In the genomic region with DNA sequence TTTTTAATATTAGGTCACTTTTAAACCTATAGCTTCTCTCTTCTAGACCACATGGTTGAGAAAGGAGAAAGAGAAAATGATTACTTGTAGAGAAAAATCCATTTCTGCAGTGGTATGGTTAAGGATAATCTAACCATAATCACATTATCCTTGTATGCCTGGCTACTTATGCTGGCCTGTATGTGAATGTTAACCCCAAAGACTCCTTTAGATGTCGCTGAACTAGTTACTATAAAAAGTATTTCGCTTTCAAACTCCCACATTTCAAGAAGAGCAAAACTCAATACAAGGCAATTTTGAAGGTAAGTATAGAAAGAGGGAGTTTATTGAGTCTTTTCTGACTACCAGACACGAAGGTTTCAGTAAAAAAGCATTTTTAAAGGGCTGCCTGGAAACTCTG, we compare ENCODE assay signal across 12 cellular contexts. TPM values are rescaled to one million over a fixed set of nuclear protein-coding genes. Genes with fewer than 3 reads are reported as not detected.
DNase-seq lines count a peak whose midpoint lies in the region; ATAC-seq, FAIRE-seq and TF ChIP-seq lines count a peak whose summit lies in the region.
"Had no signal": no experiment of that assay in that cellular context is flagged by ENCODE, and none has a peak within 500 bp of the region (broad histone marks: within the 10 kb centered on the region; RNA-seq: fewer than 3 reads in every experiment).

No MANE protein-coding gene starts in this region.

- H2BK12ac ChIP-seq in mesenchymal stem cell (ENCODE audit: low read length in 2 of 2) = no peak overlapping the region

- POLR2A ChIA-PET in AG04450 (lab: Yijun Ruan, JAX) = no interaction called here

- H4K91ac ChIP-seq in mesenchymal stem cell (ENCODE audit: low read length) = no peak overlapping the region

- H3K27ac ChIP-seq in AG04450 (ENCODE audit: low read depth, low read length) (no peak overlapping the region), mesenchymal stem cell (ENCODE audit: low read length, poor library complexity, severe bottlenecking) (no peak overlapping the region)
- H3K27ac ChIP-seq: Peyer's patch had no signal

- peak overlapping the region; percentile 93 for H3K4me3 Mint-ChIP-seq in activated T-helper 17 cell treated with anti-CD3 and anti-CD28 coated beads, Interleukin-2, amount 50 U/mL, for 72 hours
- H3K4me3 Mint-ChIP-seq: activated naive CD8-positive, alpha-beta T cell treated with anti-CD3 and anti-CD28 coated beads, Interleukin-2, amount 10 ng/mL, durations not matched to agents 7 days and 5 days had no signal

- no peak overlapping the region for H3K27ac Mint-ChIP-seq in activated T-helper 17 cell treated with anti-CD3 and anti-CD28 coated beads, Interleukin-2, amount 50 U/mL, for 72 hours
- H3K27ac Mint-ChIP-seq: activated naive CD8-positive, alpha-beta T cell treated with anti-CD3 and anti-CD28 coated beads, Interleukin-2, amount 10 ng/mL, durations not matched to agents 7 days and 5 days had no signal

- no peaks in the 10 kb centered on the region for H3K9me3 ChIP-seq in AG04450 (ENCODE audit: control insufficient read depth, insufficient read depth, low read length)
- no peaks in the 10 kb centered on the region for H3K9me3 ChIP-seq in mesenchymal stem cell (ENCODE audit: control insufficient read depth, low read length)
- H3K9me3 ChIP-seq: Peyer's patch had no signal

- no peak overlapping the region for H2BK5ac ChIP-seq in mesenchymal stem cell (ENCODE audit: low read depth, low read length, poor library complexity, severe bottlenecking)

- H3K4ac ChIP-seq in mesenchymal stem cell (ENCODE audit: low read depth in 1 of 2, low read length in 2 of 2) = no peak overlapping the region

- DNase-seq in AG04450 (ENCODE audit: low read depth, low spot score) = no peak
- DNase-seq in mesenchymal stem cell = no peak
- no peak for DNase-seq in NOMO-1 treated with DMSO at 0.1 percent for 48 hours (lab: John Stamatoyannopoulos, UW; ENCODE audit: unreplicated experiment)
- DNase-seq in middle frontal gyrus (ENCODE audit: extremely low spot score, low spot score) = no peak
- DNase-seq in hippocampal formation (lab: John Stamatoyannopoulos, UW) = no peak
- DNase-seq: activated naive CD8-positive, alpha-beta T cell treated with anti-CD3 and anti-CD28 coated beads, Interleukin-2, amount 10 ng/mL, durations not matched to agents 7 days and 5 days; NCI-H187 treated with DMSO at 0.1 percent for 48 hours; Peyer's patch had no signal

- H3K4me2 ChIP-seq in mesenchymal stem cell (ENCODE audit: low read length, poor library complexity, severe bottlenecking) = no peak overlapping the region

- H3K4me3 ChIP-seq in AG04450 (ENCODE audit: low read depth, low read length) (no peak overlapping the region), mesenchymal stem cell (ENCODE audit: insufficient read depth in 1 of 2, low read depth in 1 of 2, low read length in 2 of 2) (peak overlapping the region in 1 of 2 experiments; percentile 89)
- H3K4me3 ChIP-seq: GM12878 had no signal

- no peaks in the 10 kb centered on the region for H3K27me3 Mint-ChIP-seq in activated T-helper 17 cell treated with anti-CD3 and anti-CD28 coated beads, Interleukin-2, amount 50 U/mL, for 72 hours

- peaks cover 2% of the 10 kb centered on the region for H3K36me3 Mint-ChIP-seq in activated T-helper 17 cell treated with anti-CD3 and anti-CD28 coated beads, Interleukin-2, amount 50 U/mL, for 72 hours (ENCODE audit: low read depth)

- H2BK15ac ChIP-seq in mesenchymal stem cell (ENCODE audit: low read depth, poor library complexity, severe bottlenecking) = no peak overlapping the region

- H3K27me3 ChIP-seq in AG04450 (ENCODE audit: control insufficient read depth, insufficient read depth, low read length) = no peaks in the 10 kb centered on the region
- H3K27me3 ChIP-seq in mesenchymal stem cell (ENCODE audit: control insufficient read depth in 1 of 2, insufficient read depth in 1 of 2, low read length in 2 of 2) = peaks cover 0 to 2% of the 10 kb centered on the region in 2 experiments
- H3K27me3 ChIP-seq: Peyer's patch had no signal

- no peak overlapping the region for H3K14ac ChIP-seq in mesenchymal stem cell (ENCODE audit: low read length in 2 of 2)

- peaks cover 15% of the 10 kb centered on the region for H3K79me1 ChIP-seq in mesenchymal stem cell (replicated peaks; ENCODE audit: low read length, poor library complexity, severe bottlenecking)

- FAIRE-seq in G401.6 (lab: Jason Lieb, UNC) = peak; percentile 73

- no peaks in the 10 kb centered on the region for H3K36me3 ChIP-seq in mesenchymal stem cell (ENCODE audit: control insufficient read depth in 1 of 2, insufficient read depth in 2 of 2, low read depth in 1 of 2, low read length in 2 of 2)
- H3K36me3 ChIP-seq: Peyer's patch had no signal

- TF ChIP-seq CTCF in AG04450 (IDR thresholded peaks at IDR 0.05; ENCODE audit: low read depth, low read length) = peak; percentile 25; the same call in 1 of the 2 replicates

- H4K8ac ChIP-seq in mesenchymal stem cell (ENCODE audit: low read length) = no peak overlapping the region

- H3K9ac ChIP-seq in mesenchymal stem cell (ENCODE audit: low read length) = peak overlapping the region; percentile 20

- ATAC-seq in activated T-helper 17 cell treated with anti-CD3 and anti-CD28 coated beads, Interleukin-2, amount 50 U/mL, for 72 hours (replicated peaks) = no peak
- no peak for ATAC-seq in activated CD4-positive, CD25-positive, alpha-beta regulatory T cell treated with anti-CD3 and anti-CD28 coated beads, Interleukin-2, amount 50 U/mL, for 24 hours
- ATAC-seq: GM12878 had no signal

- peaks cover 28% of the 10 kb centered on the region for H3K4me1 Mint-ChIP-seq in activated T-helper 17 cell treated with anti-CD3 and anti-CD28 coated beads, Interleukin-2, amount 50 U/mL, for 72 hours

- H2AK5ac ChIP-seq in mesenchymal stem cell (ENCODE audit: low read length, severe bottlenecking) = no peak overlapping the region

- CTCF ChIA-PET in AG04450 (lab: Charles Lee) = interaction anchor here (0.9 to 2.5 kb wide), 6 partner anchors 30 to 136 kb away, joined by 3 to 8 read pairs (median 4); no protein-coding TSS in a partner anchor

- H3K4me1 ChIP-seq in mesenchymal stem cell (ENCODE audit: control insufficient read depth, insufficient read depth, low read depth, low read length) = peaks cover 6% of the 10 kb centered on the region

- no peak overlapping the region for H2AFZ ChIP-seq in mesenchymal stem cell (ENCODE audit: low read depth, low read length)

- H2BK120ac ChIP-seq in mesenchymal stem cell (ENCODE audit: low read depth, low read length) = no peak overlapping the region

- no peak overlapping the region for H3K18ac ChIP-seq in mesenchymal stem cell (ENCODE audit: low read depth in 1 of 2, low read length in 2 of 2)

- no peaks in the 10 kb centered on the region for H3K9me3 Mint-ChIP-seq in activated T-helper 17 cell treated with anti-CD3 and anti-CD28 coated beads, Interleukin-2, amount 50 U/mL, for 72 hours
- H3K9me3 Mint-ChIP-seq: activated naive CD8-positive, alpha-beta T cell treated with anti-CD3 and anti-CD28 coated beads, Interleukin-2, amount 10 ng/mL, durations not matched to agents 7 days and 5 days had no signal

- 52% methylated on average over 1 of the region's 3 CpGs for WGBS in mesenchymal stem cell

- H3K23ac ChIP-seq in mesenchymal stem cell (ENCODE audit: low read length in 2 of 2) = no peak overlapping the region

RNA-seq across cellular contexts. Expression of a gene that starts 2.2 kb away (rescaled TPM):
- 9.6 and 13.7 TPM in 2 replicates for polyA plus RNA-seq in AG04450 (2011; rRNA removed)
- 6.2 and 8.1 TPM in 2 replicates for polyA minus RNA-seq in AG04450 (2011; rRNA and poly(A)+ RNA removed)
- 1 to 10 TPM; 4.9 to 5.2 TPM for total RNA-seq in activated T-helper 17 cell treated with anti-CD3 and anti-CD28 coated beads, Interleukin-2, amount 50 U/mL, for 72 hours
- polyA plus RNA-seq in mesenchymal stem cell (2013, experiment 1 of 2) = 5.4 TPM
- 5.7 TPM for polyA plus RNA-seq in mesenchymal stem cell (2013, experiment 2 of 2)

RNA-seq across cellular contexts. Expression of a gene that starts 42.9 kb away (rescaled TPM):
- polyA plus RNA-seq in AG04450 (2011; rRNA removed) = 27.8 and 30.8 TPM in 2 replicates
- 29.7 and 40.5 TPM in 2 replicates for polyA minus RNA-seq in AG04450 (2011; rRNA and poly(A)+ RNA removed)
- not detected for total RNA-seq in activated T-helper 17 cell treated with anti-CD3 and anti-CD28 coated beads, Interleukin-2, amount 50 U/mL, for 72 hours
- 3.2 TPM for polyA plus RNA-seq in mesenchymal stem cell (2013, experiment 1 of 2)
- polyA plus RNA-seq in mesenchymal stem cell (2013, experiment 2 of 2) = 3.6 TPM
- total RNA-seq: activated naive CD8-positive, alpha-beta T cell treated with anti-CD3 and anti-CD28 coated beads, Interleukin-2, amount 10 ng/mL, durations not matched to agents 7 days and 5 days; GM12878 had no signal
